17 cellular contexts compared by ENCODE assay signal in genomic region chr20:57005146-57005933, GRCh38.
DNase-seq lines count a peak whose midpoint lies in the region; ATAC-seq, FAIRE-seq and TF ChIP-seq lines count a peak whose summit lies in the region.
"Had no signal": no experiment of that assay in that cellular context is flagged by ENCODE, and none has a peak within 500 bp of the region (broad histone marks: within the 10 kb centered on the region; RNA-seq: fewer than 3 reads in every experiment).

No MANE protein-coding gene starts in this region.

- no peak overlapping the region for H2BK5ac ChIP-seq in H1 (ENCODE audit: low read depth, low read length)

- DNase-seq in HTR-8/SVneo (ENCODE audit: insufficient read length, low spot score): no peak
- DNase-seq in H1 (ENCODE audit: low read depth in 1 of 2, low spot score in 2 of 2): no peak
- no peak for DNase-seq in osteocyte (ENCODE audit: extremely low spot score, unreplicated experiment)
- no peak for DNase-seq in nephron progenitor cell
- DNase-seq in NCI-H748 treated with DMSO at 0.1 percent for 48 hours (lab: John Stamatoyannopoulos, UW): no peak
- DNase-seq in MG63: no peak
- DNase-seq in naive thymus-derived CD4-positive, alpha-beta T cell: no peak
- DNase-seq: Calu3; CD4-positive, CD25-positive, alpha-beta regulatory T cell; DMS 273 treated with DMSO at 0.1 percent for 48 hours; KG1 had no signal

- H3K9me3 Mint-ChIP-seq in osteocyte (ENCODE audit: unreplicated experiment) (no peaks in the 10 kb centered on the region), nephron progenitor cell (no peaks in the 10 kb centered on the region)
- peaks cover 0 to 4% (median 0%) of the 10 kb centered on the region in 11 donors for H3K9me3 Mint-ChIP-seq in naive thymus-derived CD4-positive, alpha-beta T cell

- no peak overlapping the region for H3K23ac ChIP-seq in H1 (ENCODE audit: insufficient read length)

- no peak overlapping the region for H2AFZ ChIP-seq in H1 (ENCODE audit: low read length)

- H3K4me3 Mint-ChIP-seq in osteocyte (ENCODE audit: unreplicated experiment): no peak overlapping the region
- H3K4me3 Mint-ChIP-seq in nephron progenitor cell: no peak overlapping the region
- no peak overlapping the region for H3K4me3 Mint-ChIP-seq in naive thymus-derived CD4-positive, alpha-beta T cell
- H3K4me3 Mint-ChIP-seq: CD4-positive, CD25-positive, alpha-beta regulatory T cell had no signal

- H2BK15ac ChIP-seq in H1 (ENCODE audit: low read length): no peak overlapping the region

- H3K27ac ChIP-seq in BLaER1: no peak overlapping the region
- no peak overlapping the region for H3K27ac ChIP-seq in H1 (ENCODE audit: low read depth, low read length)
- no peak overlapping the region for H3K27ac ChIP-seq in naive thymus-derived CD4-positive, alpha-beta T cell (ENCODE audit: low read depth, low read length)
- H3K27ac ChIP-seq: 22Rv1 had no signal

- H3K14ac ChIP-seq in H1 (ENCODE audit: insufficient read length): no peak overlapping the region

- H3K79me1 ChIP-seq in H1 (ENCODE audit: low read depth, low read length): no peaks in the 10 kb centered on the region

- CTCF ChIA-PET in H1 (lab: Charles Lee; ENCODE audit: partially characterized antibody): interaction anchor here (0.7 to 8.6 kb wide), 11 partner anchors 9 to 455 kb away, joined by 3 to 60 read pairs (median 4); no protein-coding TSS in a partner anchor
- CTCF ChIA-PET in naive thymus-derived CD4-positive, alpha-beta T cell (lab: Charles Lee): no interaction called here

- peak; percentile 92 for FAIRE-seq in HTR-8/SVneo (lab: Jason Lieb, UNC)
- no peak for FAIRE-seq in H1 (lab: Jason Lieb, UNC)
- FAIRE-seq: GM12878, H54 had no signal

- H2BK12ac ChIP-seq in H1 (ENCODE audit: low read depth, low read length): peak overlapping the region; percentile 27; the same call in 1 of the 2 replicates

- H4K91ac ChIP-seq in H1 (replicated peaks; ENCODE audit: insufficient read length, low read length): no peak overlapping the region

- peak overlapping the region; percentile 27 for H3K27ac Mint-ChIP-seq in osteocyte (ENCODE audit: unreplicated experiment)
- no peak overlapping the region for H3K27ac Mint-ChIP-seq in nephron progenitor cell
- no peak overlapping the region for H3K27ac Mint-ChIP-seq in naive thymus-derived CD4-positive, alpha-beta T cell
- H3K27ac Mint-ChIP-seq: CD4-positive, CD25-positive, alpha-beta regulatory T cell; IgD-negative memory B cell had no signal

- TF ChIP-seq RAD21 in H1 (IDR thresholded peaks at IDR 0.05 in 1 of 2, conservative IDR thresholded peaks at IDR 0.05 in 1 of 2; ENCODE audit: low read depth in 2 of 2, low read length in 2 of 2): no peak

- no peak overlapping the region for H4K5ac ChIP-seq in H1 (ENCODE audit: insufficient read length, low read depth, low read length)

- H3K27me3 ChIP-seq in BLaER1 (peaks cover 9% of the 10 kb centered on the region; the same call in 1 of the 2 replicates), H1 (replicated peaks in 1 of 4; ENCODE audit: control insufficient read depth in 3 of 4, extremely low read depth in 1 of 4, insufficient read depth in 3 of 4, low read length in 3 of 4) (no peaks in the 10 kb centered on the region; a peak in 1 of 7 replicates), MG63 (no peaks in the 10 kb centered on the region; the same call in none of the 2 replicates)
- no peaks in the 10 kb centered on the region for H3K27me3 ChIP-seq in naive thymus-derived CD4-positive, alpha-beta T cell (ENCODE audit: control insufficient read depth in 2 of 2, insufficient read depth in 2 of 2, low read length in 2 of 2)

- H3K36me3 ChIP-seq in BLaER1: no peaks in the 10 kb centered on the region
- H3K36me3 ChIP-seq in H1 (ENCODE audit: control insufficient read depth in 2 of 4, insufficient read depth in 4 of 4, low read length in 3 of 4): no peaks in the 10 kb centered on the region
- no peaks in the 10 kb centered on the region for H3K36me3 ChIP-seq in MG63
- no peaks in the 10 kb centered on the region for H3K36me3 ChIP-seq in naive thymus-derived CD4-positive, alpha-beta T cell (ENCODE audit: control insufficient read depth in 2 of 3, insufficient read depth in 3 of 3, low read length in 3 of 3)

- no peak overlapping the region for H3K56ac ChIP-seq in H1 (replicated peaks; ENCODE audit: insufficient read length, low read depth, low read length)

- no peak overlapping the region for H3K4ac ChIP-seq in H1 (replicated peaks; ENCODE audit: insufficient read length, low read depth, low read length)

- no peaks in the 10 kb centered on the region; the same call in 1 of the 2 replicates for H3K23me2 ChIP-seq in H1 (ENCODE audit: low read depth, low read length)

- no peaks in the 10 kb centered on the region for H3K9me3 ChIP-seq in BLaER1
- H3K9me3 ChIP-seq in H1 (ENCODE audit: insufficient read depth in 2 of 2, low read depth in 1 of 2, low read length in 1 of 2): no peaks in the 10 kb centered on the region
- H3K9me3 ChIP-seq in MG63: no peaks in the 10 kb centered on the region
- H3K9me3 ChIP-seq in naive thymus-derived CD4-positive, alpha-beta T cell (ENCODE audit: control insufficient read depth in 2 of 3, low read length in 3 of 3): no peaks in the 10 kb centered on the region

- POLR2A ChIA-PET in H1 (lab: Charles Lee; ENCODE audit: partially characterized antibody): no interaction called here
- POLR2A ChIA-PET in naive thymus-derived CD4-positive, alpha-beta T cell (lab: Charles Lee): no interaction called here

- intact Hi-C loops in naive thymus-derived CD4-positive, alpha-beta T cell (cut with micrococcal nuclease): no loop called here

- no peak overlapping the region for H2AK5ac ChIP-seq in H1 (ENCODE audit: low read depth, low read length)

- H3K4me1 ChIP-seq in BLaER1 (peaks cover 100% of the 10 kb centered on the region), H1 (replicated peaks in 1 of 4; ENCODE audit: control insufficient read depth in 3 of 4, insufficient read depth in 4 of 4, low read length in 3 of 4) (peaks cover 0 to 8% (median 0%) of the 10 kb centered on the region in 4 experiments; a peak in 1 of 7 replicates)
- no peaks in the 10 kb centered on the region for H3K4me1 ChIP-seq in naive thymus-derived CD4-positive, alpha-beta T cell (ENCODE audit: control insufficient read depth in 2 of 2, insufficient read depth in 2 of 2, low read length in 2 of 2)

- H3K4me3 ChIP-seq in BLaER1 (no peak overlapping the region), H1 (ENCODE audit: extremely low read depth in 1 of 4, insufficient read depth in 2 of 4, low read depth in 3 of 4, low read length in 4 of 4) (no peak overlapping the region), MG63 (no peak overlapping the region)
- H3K4me3 ChIP-seq in naive thymus-derived CD4-positive, alpha-beta T cell (ENCODE audit: low read length): no peak overlapping the region
- H3K4me3 ChIP-seq: GM12878 had no signal

- H3K27me3 Mint-ChIP-seq in osteocyte (ENCODE audit: unreplicated experiment) (no peaks in the 10 kb centered on the region), nephron progenitor cell (ENCODE audit: low read depth, poor library complexity) (peaks cover 11% of the 10 kb centered on the region)
- H3K27me3 Mint-ChIP-seq in naive thymus-derived CD4-positive, alpha-beta T cell: peaks cover 21 to 44% (median 26%) of the 10 kb centered on the region in 5 donors
- H3K27me3 Mint-ChIP-seq: CD4-positive, CD25-positive, alpha-beta regulatory T cell had no signal

- whole genome bisulfite sequencing in H1 (ENCODE audit: extremely low coverage in 1 of 2, insufficient coverage in 1 of 2, insufficient read length in 1 of 2, insufficient replicate concordance in 2 of 2, low coverage in 1 of 2, low lambda C conversion rate in 2 of 2, missing lambda C conversion rate in 1 of 2), 2 experiments: 91% methylated on average over 11 of the region's 11 CpGs; no CpG with 5 or more reads in 1 of the 2 experiments

- no peak for ATAC-seq in naive thymus-derived CD4-positive, alpha-beta T cell
- ATAC-seq: GM12878, HCT116 had no signal

- TF ChIP-seq CTCF in H1 (IDR thresholded peaks at IDR 0.05; ENCODE audit: control extremely low read depth in 1 of 3, insufficient read depth in 1 of 3, low read depth in 1 of 3, low read length in 3 of 3) (no peak), osteocyte (IDR thresholded peaks at IDR 0.05) (no peak), nephron progenitor cell (IDR thresholded peaks at IDR 0.05) (no peak)

- no peak overlapping the region for H2BK20ac ChIP-seq in H1 (ENCODE audit: low read length)

- H2BK120ac ChIP-seq in H1 (replicated peaks; ENCODE audit: low read depth, low read length): no peak overlapping the region

- no peak overlapping the region for H4K8ac ChIP-seq in H1 (ENCODE audit: extremely low read depth, insufficient read depth, low read length)

- no peaks in the 10 kb centered on the region for H3K36me3 Mint-ChIP-seq in osteocyte (ENCODE audit: unreplicated experiment)
- H3K36me3 Mint-ChIP-seq in nephron progenitor cell (ENCODE audit: low read depth): no peaks in the 10 kb centered on the region
- H3K36me3 Mint-ChIP-seq in naive thymus-derived CD4-positive, alpha-beta T cell: no peaks in the 10 kb centered on the region
- H3K36me3 Mint-ChIP-seq: CD4-positive, CD25-positive, alpha-beta regulatory T cell; IgD-negative memory B cell had no signal

- TF ChIP-seq EP300 in H1 (IDR thresholded peaks at IDR 0.05; ENCODE audit: borderline replicate concordance in 1 of 2, low read depth in 2 of 2, low read length in 2 of 2): no peak

- no peaks in the 10 kb centered on the region for H4K20me1 ChIP-seq in BLaER1
- H4K20me1 ChIP-seq in H1 (replicated peaks in 1 of 2; ENCODE audit: control insufficient read depth in 1 of 2, insufficient read depth in 2 of 2, low read length in 2 of 2): no peaks in the 10 kb centered on the region

- H3K79me2 ChIP-seq in H1 (ENCODE audit: control insufficient read depth in 1 of 2, insufficient read depth in 2 of 2, low read length in 2 of 2): no peaks in the 10 kb centered on the region

- H3K9ac ChIP-seq in BLaER1: no peak overlapping the region
- H3K9ac ChIP-seq in H1 (replicated peaks in 1 of 4; ENCODE audit: extremely low read depth in 1 of 4, low read depth in 3 of 4, low read length in 3 of 4): no peak overlapping the region

- no peak for TF ChIP-seq POLR2A in H1 (IDR thresholded peaks at IDR 0.05; ENCODE audit: control extremely low read depth in 1 of 2, low read depth in 2 of 2, low read length in 2 of 2)

- peak overlapping the region; percentile 82 for H3K4me2 ChIP-seq in BLaER1
- no peak overlapping the region for H3K4me2 ChIP-seq in H1 (ENCODE audit: insufficient read depth in 1 of 2, low read depth in 2 of 2, low read length in 2 of 2)

- no peak overlapping the region for H3K18ac ChIP-seq in H1 (ENCODE audit: extremely low read depth, low read length)

- H3K4me1 Mint-ChIP-seq in osteocyte (ENCODE audit: unreplicated experiment) (peaks cover 60% of the 10 kb centered on the region), nephron progenitor cell (peaks cover 55% of the 10 kb centered on the region)
- H3K4me1 Mint-ChIP-seq in naive thymus-derived CD4-positive, alpha-beta T cell: no peaks in the 10 kb centered on the region
- H3K4me1 Mint-ChIP-seq: CD4-positive, CD25-positive, alpha-beta regulatory T cell had no signal

TF ChIP-seq in H1, 55 proteins besides CTCF, POLR2A, EP300 and RAD21 (continues in another document):
- TF ChIP-seq, protein P1, sequence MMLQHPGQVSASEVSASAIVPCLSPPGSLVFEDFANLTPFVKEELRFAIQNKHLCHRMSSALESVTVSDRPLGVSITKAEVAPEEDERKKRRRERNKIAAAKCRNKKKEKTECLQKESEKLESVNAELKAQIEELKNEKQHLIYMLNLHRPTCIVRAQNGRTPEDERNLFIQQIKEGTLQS (IDR thresholded peaks at IDR 0.05; ENCODE audit: insufficient read depth, low read depth, low read length): no peak
